In genomic region chr20:33503564-33503963, GRCh38 we compare ENCODE assay signal across 26 cellular contexts. TPM values are rescaled to one million over a fixed set of nuclear protein-coding genes. Genes with fewer than 3 reads are reported as not detected.
A peak's percentile ranks its signal among the peaks of the same experiment; 100 is the strongest.
DNase-seq lines count a peak whose midpoint lies in the region; ATAC-seq, FAIRE-seq and TF ChIP-seq lines count a peak whose summit lies in the region.
"Had no signal": no experiment of that assay in that cellular context is flagged by ENCODE, and none has a peak within 500 bp of the region (broad histone marks: within the 10 kb centered on the region; RNA-seq: fewer than 3 reads in every experiment).

No MANE protein-coding gene starts in this region.

- peaks cover 7% of the 10 kb centered on the region for H3K4me1 Mint-ChIP-seq in nephron progenitor cell

- POLR2A ChIA-PET in HEK293 (lab: Yijun Ruan, JAX) (no interaction called here), K562 (lab: Yijun Ruan, JAX) (interaction anchor here (0.6 kb wide), 1 partner anchor 55 kb away, joined by 3 read pairs; no protein-coding TSS in a partner anchor)

- no peak overlapping the region for H3K4me3 Mint-ChIP-seq in nephron progenitor cell
- H3K4me3 Mint-ChIP-seq: CD14-positive monocyte; CD4-positive, alpha-beta T cell; CD8-positive, alpha-beta memory T cell had no signal

- H3K4me1 ChIP-seq in HEK293 (ENCODE audit: control insufficient read depth, insufficient read depth, low read length) (no peaks in the 10 kb centered on the region), OCI-LY1 (ENCODE audit: insufficient read depth, low read length, severe bottlenecking) (peaks cover 32% of the 10 kb centered on the region), K562 (replicated peaks in 1 of 2; ENCODE audit: control insufficient read depth in 2 of 2, insufficient read depth in 2 of 2, low read length in 2 of 2) (no peaks in the 10 kb centered on the region; a peak in 1 of 5 replicates)
- H3K4me1 ChIP-seq: A549, HAP-1 had no signal

- H3K36me3 Mint-ChIP-seq in nephron progenitor cell (ENCODE audit: low read depth), result peaks cover 20% of the 10 kb centered on the region

- H3K79me2 ChIP-seq in OCI-LY1 (ENCODE audit: insufficient read depth, low read length), result peaks cover 25% of the 10 kb centered on the region; the same call in 1 of the 2 replicates
- peaks cover 25% of the 10 kb centered on the region; the same call in 1 of the 3 replicates for H3K79me2 ChIP-seq in K562 (ENCODE audit: control insufficient read depth, insufficient read depth, low read length)

- H3K4me3 ChIP-seq in HEK293 (ENCODE audit: low read depth, low read length), result no peak overlapping the region
- H3K4me3 ChIP-seq in OCI-LY1 (ENCODE audit: low read depth, low read length, poor library complexity, severe bottlenecking), result no peak overlapping the region
- H3K4me3 ChIP-seq in K562, result no peak overlapping the region
- H3K4me3 ChIP-seq: A549; BLaER1 treated with 17β-estradiol and CSF1 and Interleukin-3, amounts not matched to agents 10 nM and 100 nM; GM12878; HAP-1 had no signal

- no peak for TF ChIP-seq POLR2A in K562 (conservative IDR thresholded peaks at IDR 0.05)

- BruUV-seq in K562 (replicated peaks; lab: Mats Ljungman, UMichigan), result no TSS peak

- no peak overlapping the region for H3K27ac ChIP-seq in HEK293 (ENCODE audit: extremely low read depth, low read depth, low read length)
- peak overlapping the region; percentile 37 for H3K27ac ChIP-seq in OCI-LY1 (ENCODE audit: low read depth, low read length, poor library complexity, severe bottlenecking)
- H3K27ac ChIP-seq in K562 (ENCODE audit: extremely low read depth, low read depth, low read length), result no peak overlapping the region
- H3K27ac ChIP-seq: A549; BLaER1 treated with 17β-estradiol and CSF1 and Interleukin-3, amounts not matched to agents 10 nM and 100 nM had no signal

- H3K9me1 ChIP-seq in K562 (ENCODE audit: control insufficient read depth, insufficient read depth, low read length), result no peaks in the 10 kb centered on the region

- no peak for TF ChIP-seq EP300 in K562 (IDR thresholded peaks at IDR 0.05; ENCODE audit: low read length)

- no peak overlapping the region for H2AFZ ChIP-seq in OCI-LY1 (ENCODE audit: low read length)
- no peak overlapping the region for H2AFZ ChIP-seq in K562 (ENCODE audit: low read depth, low read length)

- peak overlapping the region; percentile 2 for H3K27ac Mint-ChIP-seq in nephron progenitor cell
- H3K27ac Mint-ChIP-seq: CD14-positive monocyte; CD4-positive, alpha-beta T cell had no signal

- DNase-seq in K562 (ENCODE audit: extremely low read depth in 1 of 4, low spot score in 3 of 4) (no peak), nephron progenitor cell (no peak), NCI-H1930 (lab: John Stamatoyannopoulos, UW) (no peak)
- no peak for DNase-seq in activated CD4-positive, alpha-beta T cell treated with anti-CD3 and anti-CD28 coated beads for 48 hours
- DNase-seq: 8988T; ACHN; AML-193; BE2C; CD4-positive, alpha-beta T cell; CD8-positive, alpha-beta memory T cell; DMS 273 treated with DMSO at 0.1 percent for 48 hours; DMS79; EL; GDM1; GOT3 had no signal

- no peaks in the 10 kb centered on the region for H4K20me1 ChIP-seq in OCI-LY1 (ENCODE audit: insufficient read depth, low read length)
- 0 out of 2 replicates have a peak, but pooled peaks cover 3% of the 10 kb centered on the region for H4K20me1 ChIP-seq in K562 (replicated peaks; ENCODE audit: control insufficient read depth, insufficient read depth, low read length)

- H3K9me3 ChIP-seq in HEK293 (ENCODE audit: control insufficient read depth, insufficient read depth, low read depth, low read length), result no peaks in the 10 kb centered on the region
- no peaks in the 10 kb centered on the region; the same call in 1 of the 2 replicates for H3K9me3 ChIP-seq in OCI-LY1 (ENCODE audit: low read length)
- no peaks in the 10 kb centered on the region for H3K9me3 ChIP-seq in K562 (replicated peaks; ENCODE audit: control insufficient read depth, insufficient read depth, low read depth, low read length)
- H3K9me3 ChIP-seq: A549, BE2C, HAP-1 had no signal

- no peak for FAIRE-seq in K562 (lab: Jason Lieb, UNC)
- FAIRE-seq: A549, D721Med, GM12878, GM19239, H54 had no signal

- no peaks in the 10 kb centered on the region for H3K27me3 ChIP-seq in OCI-LY1 (ENCODE audit: insufficient read depth, low read length)
- H3K27me3 ChIP-seq in K562 (ENCODE audit: control insufficient read depth in 2 of 2, insufficient read depth in 2 of 2, low read length in 2 of 2), result no peaks in the 10 kb centered on the region
- H3K27me3 ChIP-seq: BE2C; BLaER1 treated with 17β-estradiol and CSF1 and Interleukin-3, amounts not matched to agents 10 nM and 100 nM had no signal

- H3K9ac ChIP-seq in OCI-LY1 (ENCODE audit: low read length) (no peak overlapping the region), K562 (ENCODE audit: insufficient read depth in 1 of 2, low read depth in 2 of 2, low read length in 2 of 2) (no peak overlapping the region)
- H3K9ac ChIP-seq: BLaER1 treated with 17β-estradiol and CSF1 and Interleukin-3, amounts not matched to agents 10 nM and 100 nM had no signal

- no peak for TF ChIP-seq RAD21 in K562 (CRISPR knock-in tag; conservative IDR thresholded peaks at IDR 0.05 in 1 of 2, IDR thresholded peaks at IDR 0.05 in 1 of 2)

- H3K36me3 ChIP-seq in HEK293 (ENCODE audit: control insufficient read depth in 2 of 2, insufficient read depth in 1 of 2, low read length in 2 of 2) (no peaks in the 10 kb centered on the region; a peak in 1 of 3 replicates), OCI-LY1 (ENCODE audit: insufficient read depth, low read length) (0 out of 2 replicates have a peak, but pooled peaks cover 3% of the 10 kb centered on the region), K562 (ENCODE audit: control insufficient read depth, insufficient read depth, low read length) (0 out of 3 replicates have a peak, but pooled peaks cover 5% of the 10 kb centered on the region)
- H3K36me3 ChIP-seq: BE2C, HAP-1 had no signal

- H3K9me3 Mint-ChIP-seq in nephron progenitor cell, result peaks cover 4% of the 10 kb centered on the region
- H3K9me3 Mint-ChIP-seq: CD4-positive, alpha-beta T cell had no signal

- peak overlapping the region; percentile 28; the same call in 1 of the 2 replicates for H3K4me2 ChIP-seq in OCI-LY1 (ENCODE audit: low read length)
- H3K4me2 ChIP-seq in K562 (ENCODE audit: insufficient read depth, low read length), result no peak overlapping the region
- H3K4me2 ChIP-seq: A549; BLaER1 treated with 17β-estradiol and CSF1 and Interleukin-3, amounts not matched to agents 10 nM and 100 nM had no signal

- TF ChIP-seq CTCF in HEK293 (tag by site-specific recombination; IDR thresholded peaks at IDR 0.05), result no peak
- no peak for TF ChIP-seq CTCF in OCI-LY1 (IDR thresholded peaks at IDR 0.05; ENCODE audit: low read length)
- TF ChIP-seq CTCF in K562 (IDR thresholded peaks at IDR 0.05 in 2 of 3, conservative IDR thresholded peaks at IDR 0.05 in 1 of 3; ENCODE audit: insufficient read depth in 2 of 3, low read depth in 1 of 3, low read length in 3 of 3), result no peak
- no peak for TF ChIP-seq CTCF in nephron progenitor cell (IDR thresholded peaks at IDR 0.05)

- no peaks in the 10 kb centered on the region for H3F3A ChIP-seq in OCI-LY1 (ENCODE audit: insufficient read depth, low read length)

- 87% methylated on average over 6 of the region's 6 CpGs for WGBS in K562 (ENCODE audit: insufficient coverage, low coverage, missing lambda C conversion rate)

- H3K9me2 ChIP-seq in OCI-LY1 (ENCODE audit: low read depth, low read length), result no peaks in the 10 kb centered on the region

- intact Hi-C loops in K562 (cut with micrococcal nuclease), result no loop called here

- ATAC-seq in K562, result no peak
- ATAC-seq in HG03039 (IDR thresholded peaks at IDR 0.05; ENCODE audit: unreplicated experiment), result no peak
- ATAC-seq: A549, GM12878 had no signal

- CTCF ChIA-PET in HEK293 (lab: Yijun Ruan, JAX) (interaction anchor here (0.6 kb wide), 1 partner anchor 138 kb away, joined by 4 read pairs; no protein-coding TSS in a partner anchor), K562 (lab: Yijun Ruan, JAX; ENCODE audit: low intra/inter-chr PET ratio) (no interaction called here)

- in situ Hi-C loops in K562 (cut with MboI), result no loop called here

- H3K27me3 Mint-ChIP-seq in nephron progenitor cell (ENCODE audit: low read depth, poor library complexity), result peaks cover 3% of the 10 kb centered on the region
- H3K27me3 Mint-ChIP-seq: CD4-positive, alpha-beta T cell; CD8-positive, alpha-beta memory T cell had no signal

TF ChIP-seq in HEK293, 187 proteins besides CTCF, POLR2A, EP300 and RAD21:
- TF ChIP-seq ZBTB17 (tag by site-specific recombination; IDR thresholded peaks at IDR 0.05) (no peak), ZNF121 (tag by site-specific recombination; IDR thresholded peaks at IDR 0.05) (peak; percentile 68), YY2 (tag by site-specific recombination; IDR thresholded peaks at IDR 0.05) (no peak), ZBTB8A (tag by site-specific recombination; IDR thresholded peaks at IDR 0.05) (no peak)

TF ChIP-seq in K562, 482 proteins besides CTCF, POLR2A, EP300 and RAD21:
- TF ChIP-seq POLR2H (tag; IDR thresholded peaks at IDR 0.05; ENCODE audit: low read depth) (no peak), XRCC4 (IDR thresholded peaks at IDR 0.05; ENCODE audit: extremely low read depth, insufficient read depth, insufficient read length) (no peak), RBM25 (IDR thresholded peaks at IDR 0.05; ENCODE audit: low read depth, low read length, severe bottlenecking) (peak; percentile 41), ZNF121 (CRISPR knock-in tag; conservative IDR thresholded peaks at IDR 0.05) (peak; percentile 54; the same call in 1 of the 2 replicates)

RNA-seq across cellular contexts. Expression of gene CBFA2T2, which starts 13.7 kb away (rescaled TPM):
- total RNA-seq in K562 (2011; cell fraction: chromatin; rRNA removed; ENCODE audit: low replicate concordance), result 24.3 and 29.1 TPM in 2 replicates
- 10.5 and 11.7 TPM in 2 replicates for total RNA-seq in K562 (2011; cell fraction: nucleolus; rRNA removed)
- 19.6 and 24.3 TPM in 2 replicates for total RNA-seq in K562 (2011; cell fraction: nucleoplasm; rRNA removed)
- total RNA-seq in K562 (2014; rRNA removed) (2.9 and 4.4 TPM in 2 replicates), K562 (2014; rRNA removed; fragmentation: Illumina TruSeq; extraction: Trizol) (3.2 and 5.2 TPM in 2 replicates), K562 (2015; rRNA removed; fragmentation: Illumina TruSeq; extraction: Trizol) (5.8 and 6.8 TPM in 2 replicates), K562 (2021) (8.6 and 9.7 TPM in 2 replicates)
- polyA plus RNA-seq in K562 (2011; rRNA removed) (9.6 and 15.6 TPM in 2 replicates), K562 (2014; fragmentation: Illumina TruSeq; extraction: Trizol) (7.3 and 8.2 TPM in 2 replicates), K562 (2014; fragmentation: Nextera tagmentation; extraction: Ambion mirVana) (under 1 TPM; 0.27 to 0.41 TPM), K562 (2014; rRNA removed) (7.8 and 8.8 TPM in 2 replicates)
- 10.8 and 12.4 TPM in 2 replicates for polyA plus RNA-seq in K562 (2011; cell fraction: cytosol; rRNA removed)
- 29.5 and 31.2 TPM in 2 replicates for polyA plus RNA-seq in K562 (2011; cell fraction: nucleus; rRNA removed)
- 7.4 and 9.3 TPM in 2 replicates for polyA plus RNA-seq in K562 (2012)
- polyA minus RNA-seq in K562 (2011; rRNA and poly(A)+ RNA removed), result 10.6 and 12.2 TPM in 2 replicates
- 7.3 and 11.4 TPM in 2 replicates for polyA minus RNA-seq in K562 (2011; cell fraction: cytosol; rRNA and poly(A)+ RNA removed)
- polyA minus RNA-seq in K562 (2011; cell fraction: nucleus; rRNA and poly(A)+ RNA removed), result 3.8 and 7.2 TPM in 2 replicates

Comparison
In these comparisons a context has a peak if more than half of its experiments do, and no peak if none do; other contexts are left out.
1. Of the 44 proteins assayed by ChIP-seq in both K562 and HEK293: peak only in K562: none; only in HEK293: none; in both: ZNF121; in neither: 43.